In the genomic region with DNA sequence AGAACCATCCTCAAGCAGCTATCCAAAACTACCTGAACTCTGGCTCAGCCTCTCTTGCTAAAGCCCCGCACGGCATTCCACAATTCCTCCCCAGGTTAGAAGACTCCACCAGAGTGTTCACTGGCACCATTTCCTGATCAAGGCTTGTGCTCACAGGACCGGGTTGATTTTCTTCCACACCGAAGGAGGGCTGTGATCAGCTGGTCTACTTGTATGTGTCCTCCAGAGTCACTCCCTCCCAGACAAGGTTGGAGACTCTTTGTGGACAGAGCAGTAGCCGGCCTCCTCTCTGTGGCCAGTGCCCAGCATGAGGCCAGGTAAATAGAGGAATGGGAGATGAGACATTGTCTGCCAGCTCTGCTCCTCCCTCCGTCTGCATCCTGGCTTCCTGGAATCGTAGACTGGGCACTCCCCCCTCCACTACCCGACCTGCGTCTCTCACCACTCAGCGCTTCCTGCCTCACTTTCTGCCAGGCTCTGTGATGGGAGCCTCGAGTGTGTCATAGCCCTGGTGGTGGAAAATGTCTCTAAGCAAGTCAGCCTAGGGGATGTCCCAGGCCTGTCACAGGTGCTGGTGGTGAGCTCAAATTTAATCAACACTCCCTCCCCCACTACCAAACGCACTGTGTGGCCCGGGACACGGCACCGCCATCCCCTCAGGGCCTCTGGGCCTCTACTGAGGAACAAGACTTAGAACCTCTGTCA, we compare ENCODE assay signal across 9 cellular contexts. TPM values are rescaled to one million over a fixed set of nuclear protein-coding genes. Genes with fewer than 3 reads are reported as not detected.
DNase-seq lines count a peak whose midpoint lies in the region; ATAC-seq, FAIRE-seq and TF ChIP-seq lines count a peak whose summit lies in the region.
"Had no signal": no experiment of that assay in that cellular context is flagged by ENCODE, and none has a peak within 500 bp of the region (broad histone marks: within the 10 kb centered on the region; RNA-seq: fewer than 3 reads in every experiment).

No MANE protein-coding gene starts in this region.

- intact Hi-C loops in mammary epithelial cell (cut with micrococcal nuclease), result no loop called here

- H3K27me3 ChIP-seq in mammary epithelial cell (ENCODE audit: insufficient read depth, low read length) (no peaks in the 10 kb centered on the region), HAP-1 (ENCODE audit: low read depth) (no peaks in the 10 kb centered on the region)

- in situ Hi-C loops in mammary epithelial cell (cut with MboI; ENCODE audit: low sequenced_read_pairs in 2 of 2), result no loop called here
- in situ Hi-C loops in HAP-1 (cut with MboI; ENCODE audit: low sequenced_read_pairs), result no loop called here

- H4K20me1 ChIP-seq in mammary epithelial cell (ENCODE audit: insufficient read depth, low read length), result no peaks in the 10 kb centered on the region

- CTCF ChIA-PET in WTC11 (lab: Charles Lee), result interaction anchor here (1.1 to 2.1 kb wide), 3 partner anchors 23 to 78 kb away, joined by 5 to 7 read pairs (median 5); no protein-coding TSS in a partner anchor
- CTCF ChIA-PET in mammary epithelial cell (lab: Charles Lee; ENCODE audit: low non-redundant PET), result no interaction called here

- H2AFZ ChIP-seq in mammary epithelial cell (ENCODE audit: low read depth, low read length), result peak overlapping the region; percentile 95

- TF ChIP-seq CTCF in WTC11 (IDR thresholded peaks at IDR 0.05), result no peak
- peak in 1 of 2 donors; percentile 37 for TF ChIP-seq CTCF in mammary epithelial cell (conservative IDR thresholded peaks at IDR 0.05 in 1 of 2, IDR thresholded peaks at IDR 0.05 in 1 of 2; ENCODE audit: extremely low read depth in 1 of 2, insufficient read depth in 1 of 2, low read depth in 1 of 2, low read length in 2 of 2)
- TF ChIP-seq CTCF in D721Med (IDR thresholded peaks at IDR 0.05; ENCODE audit: insufficient read depth, missing control alignments), result no peak

- H3K4me3 ChIP-seq in mammary epithelial cell (replicated peaks in 1 of 3; ENCODE audit: insufficient read depth in 1 of 3, low read depth in 2 of 3, low read length in 3 of 3) (no peak overlapping the region), skin epidermis (no peak overlapping the region), HAP-1 (no peak overlapping the region)
- H3K4me3 ChIP-seq: heart left ventricle had no signal

- no peak overlapping the region for H3K27ac Mint-ChIP-seq in WTC11

- POLR2A ChIA-PET in WTC11 (lab: Charles Lee), result no interaction called here

- H3K9me3 ChIP-seq in mammary epithelial cell (replicated peaks; ENCODE audit: insufficient read depth, low read length) (no peaks in the 10 kb centered on the region), HAP-1 (no peaks in the 10 kb centered on the region)
- H3K9me3 ChIP-seq: heart left ventricle had no signal

- WGBS in mammary epithelial cell (ENCODE audit: low coverage, missing lambda C conversion rate), result 21% methylated on average over 14 of the region's 15 CpGs

- peak; percentile 95 for FAIRE-seq in GM19239 (lab: Jason Lieb, UNC)
- no peak for FAIRE-seq in D721Med (lab: Jason Lieb, UNC)

- no TSS peak for BruUV-seq in mammary epithelial cell (replicated peaks; lab: Mats Ljungman, UMichigan)

- H3K27me3 Mint-ChIP-seq in WTC11 (ENCODE audit: low read depth), result no peaks in the 10 kb centered on the region; the same call in 1 of the 2 replicates

- no peaks in the 10 kb centered on the region for H3K79me2 ChIP-seq in mammary epithelial cell (ENCODE audit: insufficient read depth, low read length)

- peak overlapping the region; percentile 32 for H3K4me2 ChIP-seq in mammary epithelial cell (ENCODE audit: insufficient read depth, low read depth, low read length)

- no peaks in the 10 kb centered on the region for H3K36me3 Mint-ChIP-seq in WTC11

- no peaks in the 10 kb centered on the region for H3K36me3 ChIP-seq in mammary epithelial cell (ENCODE audit: insufficient read depth, low read length)
- H3K36me3 ChIP-seq in HAP-1 (replicated peaks), result no peaks in the 10 kb centered on the region
- H3K36me3 ChIP-seq: heart left ventricle had no signal

- peak overlapping the region; percentile 48 for H3K27ac ChIP-seq in mammary epithelial cell (ENCODE audit: insufficient read depth, low read depth, low read length)
- H3K27ac ChIP-seq in skin epidermis, result peak overlapping the region in 18 of 21 experiments; percentile 17 to 94 (median 76)

- dilution Hi-C loops in mammary epithelial cell (cut with HindIII; ENCODE audit: low sequenced_read_pairs), result loop anchor here (5.0 to 10.0 kb wide), 3 partner anchors 47 to 100 kb away; no protein-coding TSS in a partner anchor

- no peaks in the 10 kb centered on the region for H3K9me3 Mint-ChIP-seq in WTC11

- H3K4me1 Mint-ChIP-seq in WTC11, result peaks cover 35% of the 10 kb centered on the region

- H3K4me1 ChIP-seq in mammary epithelial cell (ENCODE audit: insufficient read depth, low read length), result peaks cover 13% of the 10 kb centered on the region
- no peaks in the 10 kb centered on the region for H3K4me1 ChIP-seq in HAP-1

- no peak overlapping the region for H3K9ac ChIP-seq in mammary epithelial cell (ENCODE audit: insufficient read depth, low read length)

- peak; percentile 61 for DNase-seq in A172 (ENCODE audit: low spot score)
- DNase-seq in GM19239 (ENCODE audit: insufficient read length, low spot score), result peak; percentile 83
- no peak for DNase-seq in WTC11 (ENCODE audit: low spot score)
- peak; percentile 84 for DNase-seq in mammary epithelial cell
- no peak for DNase-seq in HAP-1 (ENCODE audit: low spot score in 2 of 2)
- DNase-seq in D721Med (ENCODE audit: insufficient read length, low spot score), result no peak
- DNase-seq: heart left ventricle had no signal

- ATAC-seq in HG03439 (IDR thresholded peaks at IDR 0.05; ENCODE audit: unreplicated experiment) (peak; percentile 86), WTC11 (peak; percentile 55)

- H3K4me3 Mint-ChIP-seq in WTC11, result no peak overlapping the region

TF ChIP-seq in WTC11, 78 proteins besides CTCF, POLR2A, EP300 and RAD21 (continues in another document):
- no peak for TF ChIP-seq ZNF423 (CRISPR knock-in tag; IDR thresholded peaks at IDR 0.05)
- TF ChIP-seq, protein P1, sequence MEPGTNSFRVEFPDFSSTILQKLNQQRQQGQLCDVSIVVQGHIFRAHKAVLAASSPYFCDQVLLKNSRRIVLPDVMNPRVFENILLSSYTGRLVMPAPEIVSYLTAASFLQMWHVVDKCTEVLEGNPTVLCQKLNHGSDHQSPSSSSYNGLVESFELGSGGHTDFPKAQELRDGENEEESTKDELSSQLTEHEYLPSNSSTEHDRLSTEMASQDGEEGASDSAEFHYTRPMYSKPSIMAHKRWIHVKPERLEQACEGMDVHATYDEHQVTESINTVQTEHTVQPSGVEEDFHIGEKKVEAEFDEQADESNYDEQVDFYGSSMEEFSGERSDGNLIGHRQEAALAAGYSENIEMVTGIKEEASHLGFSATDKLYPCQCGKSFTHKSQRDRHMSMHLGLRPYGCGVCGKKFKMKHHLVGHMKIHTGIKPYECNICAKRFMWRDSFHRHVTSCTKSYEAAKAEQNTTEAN (CRISPR knock-in tag; IDR thresholded peaks at IDR 0.05), result no peak
- TF ChIP-seq, protein P2, sequence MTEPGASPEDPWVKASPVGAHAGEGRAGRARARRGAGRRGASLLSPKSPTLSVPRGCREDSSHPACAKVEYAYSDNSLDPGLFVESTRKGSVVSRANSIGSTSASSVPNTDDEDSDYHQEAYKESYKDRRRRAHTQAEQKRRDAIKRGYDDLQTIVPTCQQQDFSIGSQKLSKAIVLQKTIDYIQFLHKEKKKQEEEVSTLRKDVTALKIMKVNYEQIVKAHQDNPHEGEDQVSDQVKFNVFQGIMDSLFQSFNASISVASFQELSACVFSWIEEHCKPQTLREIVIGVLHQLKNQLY (CRISPR knock-in tag; IDR thresholded peaks at IDR 0.05), result no peak
- no peak for TF ChIP-seq ATF1 (CRISPR knock-in tag; IDR thresholded peaks at IDR 0.05)
- TF ChIP-seq SP1 (CRISPR knock-in tag; conservative IDR thresholded peaks at IDR 0.05), result no peak
- TF ChIP-seq MXD4 (CRISPR knock-in tag; IDR thresholded peaks at IDR 0.05; ENCODE audit: borderline replicate concordance), result no peak
- TF ChIP-seq, protein P3, sequence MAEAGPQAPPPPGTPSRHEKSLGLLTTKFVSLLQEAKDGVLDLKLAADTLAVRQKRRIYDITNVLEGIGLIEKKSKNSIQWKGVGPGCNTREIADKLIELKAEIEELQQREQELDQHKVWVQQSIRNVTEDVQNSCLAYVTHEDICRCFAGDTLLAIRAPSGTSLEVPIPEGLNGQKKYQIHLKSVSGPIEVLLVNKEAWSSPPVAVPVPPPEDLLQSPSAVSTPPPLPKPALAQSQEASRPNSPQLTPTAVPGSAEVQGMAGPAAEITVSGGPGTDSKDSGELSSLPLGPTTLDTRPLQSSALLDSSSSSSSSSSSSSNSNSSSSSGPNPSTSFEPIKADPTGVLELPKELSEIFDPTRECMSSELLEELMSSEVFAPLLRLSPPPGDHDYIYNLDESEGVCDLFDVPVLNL (CRISPR knock-in tag; IDR thresholded peaks at IDR 0.05; ENCODE audit: borderline replicate concordance, low read depth), result no peak
- no peak for TF ChIP-seq ZNF138 (CRISPR knock-in tag; conservative IDR thresholded peaks at IDR 0.05)
- TF ChIP-seq SMAD3 (CRISPR knock-in tag; IDR thresholded peaks at IDR 0.05; ENCODE audit: borderline replicate concordance), result no peak
- TF ChIP-seq, protein P4, sequence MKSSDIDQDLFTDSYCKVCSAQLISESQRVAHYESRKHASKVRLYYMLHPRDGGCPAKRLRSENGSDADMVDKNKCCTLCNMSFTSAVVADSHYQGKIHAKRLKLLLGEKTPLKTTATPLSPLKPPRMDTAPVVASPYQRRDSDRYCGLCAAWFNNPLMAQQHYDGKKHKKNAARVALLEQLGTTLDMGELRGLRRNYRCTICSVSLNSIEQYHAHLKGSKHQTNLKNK (CRISPR knock-in tag; IDR thresholded peaks at IDR 0.05), result no peak

RNA-seq across cellular contexts. Expression of a gene that starts 12.5 kb away (rescaled TPM):
- total RNA-seq in A172 (2014; rRNA removed; shearing (Covaris generic)), result not detected in 2 replicates
- total RNA-seq in WTC11 (2021) (0.11 to 0.14 TPM in 2 of 3 replicates, not detected in the other), mammary epithelial cell (not detected)
- polyA plus RNA-seq in mammary epithelial cell, result not detected
- not detected for polyA minus RNA-seq in mammary epithelial cell
- polyA plus RNA-seq: heart left ventricle had no signal

RNA-seq across cellular contexts. Expression of a gene that starts 27.7 kb away (rescaled TPM):
- 0.02 TPM in 1 of 2 replicates, not detected in the other for total RNA-seq in A172 (2014; rRNA removed; shearing (Covaris generic))
- total RNA-seq in WTC11 (2021), result 0.92 to 1.4 TPM (median 1.1 TPM) in 3 replicates
- under 1 TPM; 0.40 to 0.50 TPM for total RNA-seq in mammary epithelial cell
- 0.05 TPM for polyA plus RNA-seq in mammary epithelial cell
- polyA minus RNA-seq in mammary epithelial cell, result not detected

Comparison
In these comparisons a context has a peak if more than half of its experiments do, and no peak if none do; other contexts are left out.
1. DNase-seq: peak in A172 (single experiment), GM19239 (single experiment) and mammary epithelial cell (single experiment); none in WTC11 (single experiment), HAP-1 (0 of 2) and D721Med (single experiment).